In genomic region chr10:35510891-35511290, GRCh38 we compare ENCODE assay signal across 29 cellular contexts.
"Had no signal": no experiment of that assay in that cellular context is flagged by ENCODE, and none has a peak within 500 bp of the region (broad histone marks: within the 10 kb centered on the region; RNA-seq: fewer than 3 reads in every experiment).

No MANE protein-coding gene starts in this region.

- H3K27ac Mint-ChIP-seq: endodermal cell; mesothelial cell of epicardium; stimulated activated memory B cell treated with anti-CD40 and anti-IgM and Interleukin-4, amounts not matched to agents 10 μg/mL and 1 μg/mL and 100 μg/mL, for 72 hours had no signal

- H3K27ac ChIP-seq: esophagus muscularis mucosa, foreskin keratinocyte, gastroesophageal sphincter, heart left ventricle, hepatocyte, neutrophil, pancreas, prostate gland, right atrium auricular region, sigmoid colon, skin epidermis, spleen, suprapubic skin, transverse colon, upper lobe of right lung, uterus had no signal

- H3K36me3 ChIP-seq: pancreas, prostate gland, right atrium auricular region, transverse colon, upper lobe of right lung, uterus had no signal

- H3K9me3 ChIP-seq: esophagus muscularis mucosa, gastroesophageal sphincter, heart left ventricle, mucosa of descending colon, neutrophil, pancreas, prostate gland, right atrium auricular region, sigmoid colon, spleen, suprapubic skin, transverse colon, upper lobe of right lung, uterus had no signal

- H3K27me3 Mint-ChIP-seq: naive thymus-derived CD4-positive, alpha-beta T cell; stimulated activated memory B cell treated with anti-CD40 and anti-IgM and Interleukin-4, amounts not matched to agents 10 μg/mL and 1 μg/mL and 100 μg/mL, for 72 hours had no signal

- H3K4me1 Mint-ChIP-seq: mesothelial cell of epicardium had no signal

- H2AFZ ChIP-seq: hepatocyte had no signal

- H3K4me3 ChIP-seq: esophagus muscularis mucosa, gastroesophageal sphincter, heart left ventricle, hepatocyte, lung, mucosa of descending colon, pancreas, prostate gland, right atrium auricular region, sigmoid colon, skin epidermis, spleen, suprapubic skin, transverse colon, upper lobe of right lung, uterus had no signal

- H3K27me3 ChIP-seq: esophagus muscularis mucosa, foreskin keratinocyte, gastroesophageal sphincter, heart left ventricle, hepatocyte, neutrophil, pancreas, right atrium auricular region, sigmoid colon, spleen, suprapubic skin, transverse colon, upper lobe of right lung, uterus had no signal

- H3K4me3 Mint-ChIP-seq: endodermal cell; mesothelial cell of epicardium; naive thymus-derived CD4-positive, alpha-beta T cell; stimulated activated memory B cell treated with anti-CD40 and anti-IgM and Interleukin-4, amounts not matched to agents 10 μg/mL and 1 μg/mL and 100 μg/mL, for 72 hours had no signal

- H3K9me3 Mint-ChIP-seq: endodermal cell; mesothelial cell of epicardium; naive thymus-derived CD4-positive, alpha-beta T cell; stimulated activated memory B cell treated with anti-CD40 and anti-IgM and Interleukin-4, amounts not matched to agents 10 μg/mL and 1 μg/mL and 100 μg/mL, for 72 hours had no signal

- H3K4me1 ChIP-seq: foreskin keratinocyte, gastroesophageal sphincter, pancreas, prostate gland, suprapubic skin, upper lobe of right lung, uterus had no signal

- ATAC-seq: foreskin keratinocyte; gastroesophageal sphincter; heart left ventricle; left lobe of liver; mucosa of descending colon; naive thymus-derived CD4-positive, alpha-beta T cell; pancreas; stimulated activated memory B cell treated with anti-CD40 and anti-IgM and Interleukin-4, amounts not matched to agents 10 μg/mL and 1 μg/mL and 100 μg/mL, for 72 hours; stimulated activated naive CD8-positive, alpha-beta T cell treated with anti-CD3 and anti-CD28 coated beads, Interleukin-15, Interleukin-2, amounts not matched to agents 100 U/mL and 50 U/mL, for 24 hours; upper lobe of right lung had no signal

- H3K4me2 ChIP-seq: hepatocyte had no signal

- DNase-seq: cerebellar nuclear complex; effector CD8-positive, alpha-beta T cell; endodermal cell; foreskin keratinocyte; heart left ventricle; kidney; mesenchymal stem cell; mucosa of descending colon; naive thymus-derived CD4-positive, alpha-beta T cell; pancreas; sigmoid colon; spleen; stimulated activated CD4-positive, alpha-beta T cell treated with anti-CD3 and anti-CD28 coated beads, Interleukin-4, amount 100 ng/mL, for 4 hours; stimulated activated naive CD8-positive, alpha-beta T cell treated with anti-CD3 and anti-CD28 coated beads, Interleukin-15, Interleukin-2, amounts not matched to agents 100 U/mL and 50 U/mL, for 24 hours; transverse colon; upper lobe of right lung; uterus had no signal
